13 cellular contexts compared by ENCODE assay signal in genomic region chr20:7499201-7499600, GRCh38.
A peak's percentile ranks its signal among the peaks of the same experiment; 100 is the strongest.
DNase-seq lines count a peak whose midpoint lies in the region; ATAC-seq, FAIRE-seq and TF ChIP-seq lines count a peak whose summit lies in the region.
"Had no signal": no experiment of that assay in that cellular context is flagged by ENCODE, and none has a peak within 500 bp of the region (broad histone marks: within the 10 kb centered on the region; RNA-seq: fewer than 3 reads in every experiment).

No MANE protein-coding gene starts in this region.

- H3K4me3 ChIP-seq in bronchial epithelial cell (ENCODE audit: low read depth, low read length), result no peak overlapping the region
- no peak overlapping the region for H3K4me3 ChIP-seq in neuronal stem cell (ENCODE audit: low read length in 2 of 2)
- H3K4me3 ChIP-seq: A549 had no signal

- H3K79me1 ChIP-seq in neuronal stem cell (ENCODE audit: low read depth, low read length), result peaks cover 1% of the 10 kb centered on the region

- H3K9me3 ChIP-seq in neuronal stem cell (replicated peaks in 1 of 2; ENCODE audit: control insufficient read depth in 2 of 2, insufficient read depth in 1 of 2, low read depth in 1 of 2, low read length in 2 of 2), result no peaks in the 10 kb centered on the region
- H3K9me3 ChIP-seq: BE2C, Caco-2 had no signal

- H3K27ac ChIP-seq in foreskin keratinocyte (peak overlapping the region; percentile 31), neuronal stem cell (replicated peaks; ENCODE audit: low read length) (no peak overlapping the region)
- H3K27ac ChIP-seq: A549, C4-2B had no signal

- no peak overlapping the region for H2BK15ac ChIP-seq in neuronal stem cell (ENCODE audit: low read length)

- no peak overlapping the region for H3K14ac ChIP-seq in neuronal stem cell (ENCODE audit: low read length)

- no peak overlapping the region for H3K23ac ChIP-seq in neuronal stem cell (ENCODE audit: low read depth, low read length, poor library complexity)

- H4K91ac ChIP-seq in neuronal stem cell (ENCODE audit: low read depth, low read length, poor library complexity), result no peak overlapping the region

- no peak overlapping the region for H2BK12ac ChIP-seq in neuronal stem cell (ENCODE audit: low read length)

- H3K4me1 ChIP-seq in foreskin keratinocyte (peaks cover 40% of the 10 kb centered on the region), neuronal stem cell (ENCODE audit: control insufficient read depth in 2 of 2, insufficient read depth in 1 of 2, low read depth in 1 of 2, low read length in 2 of 2) (no peaks in the 10 kb centered on the region)
- H3K4me1 ChIP-seq: BE2C, Caco-2 had no signal

- H2BK5ac ChIP-seq in neuronal stem cell (ENCODE audit: low read length), result no peak overlapping the region

- H3K27me3 ChIP-seq in bronchial epithelial cell (ENCODE audit: control insufficient read depth, insufficient read depth, low read length), result no peaks in the 10 kb centered on the region
- no peaks in the 10 kb centered on the region for H3K27me3 ChIP-seq in foreskin keratinocyte
- H3K27me3 ChIP-seq in neuronal stem cell (ENCODE audit: control insufficient read depth in 3 of 3, insufficient read depth in 3 of 3, low read depth in 1 of 3, low read length in 3 of 3), result no peaks in the 10 kb centered on the region

- ATAC-seq in foreskin keratinocyte, result peak; percentile 76
- ATAC-seq: A549; CD8-positive, alpha-beta T cell had no signal

- no peak overlapping the region for H2AK5ac ChIP-seq in neuronal stem cell (ENCODE audit: low read depth, low read length)

- H3K4me2 ChIP-seq in neuronal stem cell (ENCODE audit: insufficient read depth, low read length, poor library complexity, severe bottlenecking), result no peak overlapping the region
- H3K4me2 ChIP-seq: A549 had no signal

- FAIRE-seq in bronchial epithelial cell (lab: Jason Lieb, UNC), result no peak
- FAIRE-seq: A549 had no signal

- H2BK120ac ChIP-seq in neuronal stem cell (ENCODE audit: low read depth, low read length), result no peak overlapping the region

- H3K9ac ChIP-seq in neuronal stem cell (ENCODE audit: low read depth, low read length, poor library complexity), result no peak overlapping the region

- no peak overlapping the region for H2AFZ ChIP-seq in neuronal stem cell (ENCODE audit: low read length)

- no peaks in the 10 kb centered on the region for H3K36me3 ChIP-seq in bronchial epithelial cell (ENCODE audit: control insufficient read depth, insufficient read depth, low read length)
- H3K36me3 ChIP-seq in neuronal stem cell (replicated peaks in 1 of 2; ENCODE audit: control insufficient read depth in 2 of 2, insufficient read depth in 2 of 2, low read length in 2 of 2), result no peaks in the 10 kb centered on the region
- H3K36me3 ChIP-seq: BE2C had no signal

- no peak overlapping the region for H3K4ac ChIP-seq in neuronal stem cell (ENCODE audit: low read length)

- no peak overlapping the region for H4K8ac ChIP-seq in neuronal stem cell (ENCODE audit: low read depth, low read length)

- TF ChIP-seq CTCF in bronchial epithelial cell (IDR thresholded peaks at IDR 0.05; ENCODE audit: insufficient read depth, low read length, severe bottlenecking) (no peak), foreskin keratinocyte (conservative IDR thresholded peaks at IDR 0.05) (no peak)

- DNase-seq in LHCN-M2 (ENCODE audit: low read depth), result peak; percentile 42
- peak; percentile 77 for DNase-seq in bronchial epithelial cell (ENCODE audit: low read depth)
- peak; percentile 31 to 85 for DNase-seq in foreskin keratinocyte
- no peak for DNase-seq in neuronal stem cell (ENCODE audit: low spot score)
- no peak for DNase-seq in D341Med (ENCODE audit: low spot score)
- DNase-seq in stimulated activated CD4-positive, alpha-beta T cell treated with anti-CD3 and anti-CD28 coated beads, Interleukin-15, amount 100 ng/mL, for 24 hours, result no peak
- DNase-seq: BE2C; Caco-2; CD8-positive, alpha-beta T cell; DMS53; IMR-90 had no signal

- no peak overlapping the region for H3K18ac ChIP-seq in neuronal stem cell (ENCODE audit: low read length)

Comparison
In these comparisons a context has a peak if more than half of its experiments do, and no peak if none do; other contexts are left out.
1. DNase-seq: peak in LHCN-M2 (single experiment), bronchial epithelial cell (single experiment) and foreskin keratinocyte (2 of 2); none in neuronal stem cell (single experiment), D341Med (single experiment) and stimulated activated CD4-positive, alpha-beta T cell treated with anti-CD3 and anti-CD28 coated beads, Interleukin-15, amount 100 ng/mL, for 24 hours (single experiment).